8 cellular contexts compared by ENCODE assay signal in the genomic region with DNA sequence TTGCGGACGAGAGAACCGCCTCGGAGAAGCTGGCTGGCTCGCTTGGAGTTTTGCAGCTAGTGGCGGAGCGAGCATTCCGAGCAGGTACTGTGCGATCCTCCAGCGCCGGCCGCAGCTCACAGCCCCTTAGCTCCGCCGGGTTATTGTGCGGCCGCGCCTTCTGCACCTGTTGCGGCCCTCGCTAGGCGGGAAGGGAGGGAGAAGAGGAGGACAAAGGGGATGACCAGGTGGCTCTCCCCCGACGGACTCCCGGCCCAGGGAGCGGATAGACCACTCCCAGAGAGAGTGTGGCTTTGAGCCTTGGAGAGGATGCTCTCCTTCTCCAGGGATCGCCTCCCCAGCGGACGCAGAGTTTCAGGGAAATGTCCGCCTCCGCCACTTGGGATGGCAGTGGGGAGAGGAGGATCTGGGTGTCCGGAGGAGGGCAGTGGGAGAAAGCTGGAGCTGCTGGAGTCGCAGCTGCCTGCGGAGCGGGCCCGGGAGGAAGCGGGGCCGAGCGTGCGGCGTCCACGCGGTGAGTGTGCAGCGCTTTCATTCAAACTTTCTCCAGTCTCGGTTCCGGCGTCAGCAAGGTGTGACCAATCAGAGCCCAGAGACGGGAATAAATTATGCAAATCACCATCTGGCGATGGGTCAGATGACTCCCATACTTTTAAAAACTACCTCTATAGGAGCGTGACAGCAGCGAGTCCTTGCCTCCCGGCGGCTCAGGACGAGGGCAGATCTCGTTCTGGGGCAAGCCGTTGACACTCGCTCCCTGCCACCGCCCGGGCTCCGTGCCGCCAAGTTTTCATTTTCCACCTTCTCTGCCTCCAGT. TPM values are rescaled to one million over a fixed set of nuclear protein-coding genes. Genes with fewer than 3 reads are reported as not detected.
A peak's percentile ranks its signal among the peaks of the same experiment; 100 is the strongest.
DNase-seq lines count a peak whose midpoint lies in the region; ATAC-seq and TF ChIP-seq lines count a peak whose summit lies in the region.

LIPG (plus strand) TSS at position 681 of the 817 bp plus-strand sequence. CDS start 252 bp downstream, outside the sequence.

- TF ChIP-seq POLR2A in stomach (IDR thresholded peaks at IDR 0.05), result no peak

- H3K4me1 ChIP-seq in mucosa of rectum (ENCODE audit: control insufficient read depth in 2 of 2, insufficient read depth in 2 of 2, low read length in 2 of 2) (peaks cover 23 to 31% of the 10 kb centered on the region in 2 donors), stomach (peaks cover 34 to 60% (median 44%) of the 10 kb centered on the region in 4 donors)

- ATAC-seq in HG02588 (IDR thresholded peaks at IDR 0.05; ENCODE audit: unreplicated experiment), result peak; percentile 61

- TF ChIP-seq EP300 in stomach (IDR thresholded peaks at IDR 0.05), result no peak

- H3K36me3 Mint-ChIP-seq in activated CD4-positive, alpha-beta T cell treated with anti-CD3 and anti-CD28 coated beads, Interleukin-2, amount 10 ng/mL, durations not matched to agents 24 days and 14 days (ENCODE audit: low read depth), result no peaks in the 10 kb centered on the region

- H3K9me3 ChIP-seq in mucosa of rectum (ENCODE audit: control insufficient read depth in 2 of 2, low read length in 2 of 2) (no peaks in the 10 kb centered on the region), stomach (no peaks in the 10 kb centered on the region)

- H3K27ac Mint-ChIP-seq in activated CD4-positive, alpha-beta T cell treated with anti-CD3 and anti-CD28 coated beads, Interleukin-2, amount 10 ng/mL, durations not matched to agents 24 days and 14 days, result no peak within 1 kb of the TSS

- peak within 1 kb of the TSS; percentile 60 to 61 for H3K9ac ChIP-seq in mucosa of rectum (ENCODE audit: low read depth in 1 of 2, low read length in 2 of 2)

- intact Hi-C loops in activated CD4-positive, alpha-beta T cell treated with anti-CD3 and anti-CD28 coated beads, Interleukin-2, amount 10 ng/mL, durations not matched to agents 24 days and 14 days (cut with micrococcal nuclease), result loop anchor here (10.0 kb wide), 1 partner anchor 163 kb away; no protein-coding TSS in a partner anchor
- intact Hi-C loops in stomach (cut with DNase I; ENCODE audit: low total_unique reads), result loop anchor here (10.0 kb wide), 1 partner anchor 203 kb away; no protein-coding TSS in a partner anchor

- peak; percentile 29 for DNase-seq in G401 (ENCODE audit: low spot score)
- DNase-seq in NCI-H2107 (lab: John Stamatoyannopoulos, UW), result peak; percentile 72
- DNase-seq in activated CD4-positive, alpha-beta T cell treated with anti-CD3 and anti-CD28 coated beads, Interleukin-2, amount 10 ng/mL, durations not matched to agents 24 days and 14 days, result peak; percentile 85
- DNase-seq in stomach, result peak; percentile 61
- DNase-seq in mesenteric fat pad (ENCODE audit: low spot score), result no peak

- peaks cover 31% of the 10 kb centered on the region for H3K4me1 Mint-ChIP-seq in activated CD4-positive, alpha-beta T cell treated with anti-CD3 and anti-CD28 coated beads, Interleukin-2, amount 10 ng/mL, durations not matched to agents 24 days and 14 days

- TF ChIP-seq CTCF in stomach (IDR thresholded peaks at IDR 0.05), result no peak

- peak within 1 kb of the TSS; percentile 72 to 84 for H3K4me3 ChIP-seq in mucosa of rectum (ENCODE audit: low read length in 2 of 2)
- H3K4me3 ChIP-seq in stomach, result peak within 1 kb of the TSS; percentile 44 to 52 (median 48)

- H3K27me3 Mint-ChIP-seq in activated CD4-positive, alpha-beta T cell treated with anti-CD3 and anti-CD28 coated beads, Interleukin-2, amount 10 ng/mL, durations not matched to agents 24 days and 14 days, result peaks cover 78% of the 10 kb centered on the region

- 0 to 3% (median 1%) methylated on average over 40 to 59 of the region's 59 CpGs for WGBS in stomach, 5 donors

- peaks cover 0 to 3% of the 10 kb centered on the region in 2 donors for H3K36me3 ChIP-seq in mucosa of rectum (ENCODE audit: control insufficient read depth in 2 of 2, insufficient read depth in 2 of 2, low read length in 2 of 2)
- no peaks in the 10 kb centered on the region for H3K36me3 ChIP-seq in stomach

- in situ Hi-C loops in G401 (cut with HindIII; ENCODE audit: low sequenced_read_pairs) (no loop called here), endometrial microvascular endothelial cells (cut with HindIII; ENCODE audit: inconsistent ontology term, low pct_unique_long_range_greater_than_20kb, low sequenced_read_pairs) (no loop called here)

- H3K9me3 Mint-ChIP-seq in activated CD4-positive, alpha-beta T cell treated with anti-CD3 and anti-CD28 coated beads, Interleukin-2, amount 10 ng/mL, durations not matched to agents 24 days and 14 days, result no peaks in the 10 kb centered on the region

- H3K4me3 Mint-ChIP-seq in activated CD4-positive, alpha-beta T cell treated with anti-CD3 and anti-CD28 coated beads, Interleukin-2, amount 10 ng/mL, durations not matched to agents 24 days and 14 days, result peak within 1 kb of the TSS; percentile 73

- peak within 1 kb of the TSS; percentile 32 to 46 for H3K27ac ChIP-seq in mucosa of rectum (ENCODE audit: low read depth in 2 of 2, low read length in 2 of 2)
- H3K27ac ChIP-seq in stomach, result peak within 1 kb of the TSS in 2 of 5 donors; percentile 27 to 51

- H3K27me3 ChIP-seq in mucosa of rectum (ENCODE audit: control insufficient read depth in 2 of 2, insufficient read depth in 2 of 2, low read length in 2 of 2) (peaks cover 5 to 16% of the 10 kb centered on the region in 2 donors), stomach (peaks cover 0 to 50% (median 37%) of the 10 kb centered on the region in 3 donors)

RNA-seq across cellular contexts. Expression of gene LIPG, which starts in this region (rescaled TPM):
- total RNA-seq in G401 (2014; rRNA removed; shearing (Covaris generic)), result 9.0 and 15.0 TPM in 2 replicates
- total RNA-seq in activated CD4-positive, alpha-beta T cell treated with anti-CD3 and anti-CD28 coated beads, Interleukin-2, amount 10 ng/mL, durations not matched to agents 24 days and 14 days, result 0.57 and 0.82 TPM in 2 replicates
- total RNA-seq in endometrial microvascular endothelial cells (ENCODE audit: inconsistent ontology term) (80.7 TPM), stomach (1 to 10 TPM; 2.9 to 6.2 (median 4.0) TPM), mesenteric fat pad (2.2 TPM)
- polyA plus RNA-seq in stomach, result 1 to 10 TPM in 2 of 3 donors, under 1 TPM in 1; 0.76 to 2.9 (median 2.5) TPM

Comparison
In these comparisons a context has a peak if more than half of its experiments do, and no peak if none do; other contexts are left out.
1. Peak in DNase-seq in activated CD4-positive, alpha-beta T cell treated with anti-CD3 and anti-CD28 coated beads, Interleukin-2, amount 10 ng/mL, durations not matched to agents 24 days and 14 days; RNA of the gene not detected or under 1 TPM.